ENCODE assay signal across 25 cellular contexts in genomic region chr5:29833394-29833793, GRCh38.
"Had no signal": no experiment of that assay in that cellular context is flagged by ENCODE, and none has a peak within 500 bp of the region (broad histone marks: within the 10 kb centered on the region; RNA-seq: fewer than 3 reads in every experiment).

No MANE protein-coding gene starts in this region.

- H3K36me3 ChIP-seq: colonic mucosa, esophagus squamous epithelium, gastrocnemius medialis, heart right ventricle, left lung, lower lobe of right lung had no signal

- H3K27me3 Mint-ChIP-seq: dendritic cell treated with granulocyte-macrophage colony-stimulating factor and Interleukin-4, amounts not matched to agents 40 ng/mL and 50 ng/mL, for 4 days; effector memory CD8-positive, alpha-beta T cell; naive B cell; naive thymus-derived CD8-positive, alpha-beta T cell had no signal

- H3K27ac Mint-ChIP-seq: dendritic cell treated with granulocyte-macrophage colony-stimulating factor and Interleukin-4, amounts not matched to agents 40 ng/mL and 50 ng/mL, for 4 days; effector memory CD8-positive, alpha-beta T cell; endodermal cell; mesothelial cell of epicardium; naive B cell; naive thymus-derived CD8-positive, alpha-beta T cell had no signal

- H3K9me3 Mint-ChIP-seq: endodermal cell, mesothelial cell of epicardium had no signal

- H3K4me3 ChIP-seq: colonic mucosa, esophagus squamous epithelium, gastrocnemius medialis, heart right ventricle, left lung, lower lobe of right lung, mucosa of descending colon had no signal

- H3K27me3 ChIP-seq: colonic mucosa, esophagus squamous epithelium, gastrocnemius medialis, heart right ventricle, left lung had no signal

- H3K4me1 Mint-ChIP-seq: endodermal cell; naive B cell; naive thymus-derived CD8-positive, alpha-beta T cell had no signal

- H3K27ac ChIP-seq: colonic mucosa, epithelial cell of prostate, esophagus squamous epithelium, gastrocnemius medialis, heart right ventricle, left lung, lower lobe of right lung had no signal

- H3K4me1 ChIP-seq: colonic mucosa, esophagus squamous epithelium, gastrocnemius medialis, heart right ventricle, left lung, lower lobe of right lung had no signal

- H3K4me3 Mint-ChIP-seq: dendritic cell treated with granulocyte-macrophage colony-stimulating factor and Interleukin-4, amounts not matched to agents 40 ng/mL and 50 ng/mL, for 4 days; effector memory CD8-positive, alpha-beta T cell; endodermal cell; mesothelial cell of epicardium; naive B cell; naive thymus-derived CD8-positive, alpha-beta T cell had no signal

- H3K36me3 Mint-ChIP-seq: mesothelial cell of epicardium; naive B cell; naive thymus-derived CD8-positive, alpha-beta T cell had no signal

- ATAC-seq: effector memory CD8-positive, alpha-beta T cell; esophagus mucosa; gastrocnemius medialis; heart right ventricle; left cardiac atrium; left lung; left ventricle myocardium superior; lower lobe of right lung; mucosa of descending colon; naive thymus-derived CD8-positive, alpha-beta T cell had no signal

- DNase-seq: colonic mucosa; cortex of kidney; effector CD8-positive, alpha-beta T cell; effector memory CD8-positive, alpha-beta T cell; endodermal cell; erythroblast; esophagus squamous epithelium; foreskin fibroblast; foreskin melanocyte; gastrocnemius medialis; glutamatergic neuron; heart right ventricle; hippocampal formation; left cardiac atrium; left lung; left ventricle myocardium superior; lower lobe of right lung; mesenchymal stem cell; mucosa of descending colon; naive B cell; naive thymus-derived CD8-positive, alpha-beta T cell had no signal

- H3K9me3 ChIP-seq: colonic mucosa, esophagus squamous epithelium, gastrocnemius medialis, lower lobe of right lung had no signal
